In genomic region chr17:61338000-61338864, GRCh38 we compare ENCODE assay signal across 10 cellular contexts.
DNase-seq lines count a peak whose midpoint lies in the region; ATAC-seq and TF ChIP-seq lines count a peak whose summit lies in the region.
"Had no signal": no experiment of that assay in that cellular context is flagged by ENCODE, and none has a peak within 500 bp of the region (broad histone marks: within the 10 kb centered on the region; RNA-seq: fewer than 3 reads in every experiment).

No MANE protein-coding gene starts in this region.

- peaks cover 5 to 48% (median 35%) of the 10 kb centered on the region in 9 donors for H3K4me1 ChIP-seq in heart right ventricle
- peaks cover 0 to 19% of the 10 kb centered on the region in 2 donors for H3K4me1 ChIP-seq in right atrium auricular region
- peaks cover 3 to 4% of the 10 kb centered on the region in 2 donors for H3K4me1 ChIP-seq in aorta (ENCODE audit: control insufficient read depth in 1 of 2, insufficient read depth in 2 of 2, low read length in 2 of 2)

- TF ChIP-seq CTCF in heart right ventricle (IDR thresholded peaks at IDR 0.05) (no peak), right atrium auricular region (IDR thresholded peaks at IDR 0.05) (no peak), GM13976 (IDR thresholded peaks at IDR 0.05; ENCODE audit: borderline replicate concordance, control extremely low read depth, extremely low read depth, insufficient read depth, missing control alignments) (no peak)

- H3K27ac ChIP-seq in heart right ventricle (peak overlapping the region in 8 of 10 donors; percentile 2 to 76 (median 36)), right atrium auricular region (peak overlapping the region in 1 of 2 donors; percentile 36), aorta (ENCODE audit: low read depth in 1 of 2, low read length in 2 of 2) (peak overlapping the region; percentile 46 to 95)

- DNase-seq in heart right ventricle (peak in 1 of 2 donors; percentile 36), right atrium auricular region (ENCODE audit: low spot score) (no peak), amniotic stem cell (lab: John Stamatoyannopoulos, UW) (peak; percentile 82), kidney glomerular epithelial cell (lab: John Stamatoyannopoulos, UW) (peak; percentile 63), aorta (peak in 1 of 2 donors; percentile 62), GM13976 (ENCODE audit: low spot score) (no peak), erythroblast (lab: John Stamatoyannopoulos, UW) (no peak)
- no peak for DNase-seq in activated naive CD4-positive, alpha-beta T cell treated with anti-CD3 and anti-CD28 coated beads, Interleukin-2, amount 50 U/mL, for 16 hours
- DNase-seq: activated CD8-positive, alpha-beta memory T cell treated with anti-CD3 and anti-CD28 coated beads for 24 hours; SHP77 treated with DMSO at 0.1 percent for 48 hours had no signal

- H3K36me3 ChIP-seq in heart right ventricle (no peaks in the 10 kb centered on the region), right atrium auricular region (no peaks in the 10 kb centered on the region), aorta (ENCODE audit: control insufficient read depth in 1 of 2, insufficient read depth in 2 of 2, low read length in 1 of 2) (no peaks in the 10 kb centered on the region)

- H3K4me3 ChIP-seq in heart right ventricle (no peak overlapping the region), right atrium auricular region (no peak overlapping the region), aorta (ENCODE audit: low read length in 2 of 2) (no peak overlapping the region)

- H3K9me3 ChIP-seq in heart right ventricle (no peaks in the 10 kb centered on the region), right atrium auricular region (no peaks in the 10 kb centered on the region), aorta (ENCODE audit: control insufficient read depth, low read length) (no peaks in the 10 kb centered on the region)

- WGBS in heart right ventricle, 2 donors, result 59 to 74% methylated on average over 12 of the region's 12 CpGs
- WGBS in aorta, 2 donors, result 9 to 10% methylated on average over 12 of the region's 12 CpGs

- peak in 6 of 8 donors; percentile 37 to 71 (median 49) for ATAC-seq in heart right ventricle
- peak; percentile 30 for ATAC-seq in aorta (ENCODE audit: low FRiP score)

- intact Hi-C loops in heart right ventricle (cut with DNase I) (loop anchor here in 1 of 10 donors (5.0 kb wide), 3 partner anchors 39 to 331 kb away; no protein-coding TSS in a partner anchor), aorta (cut with DNase I) (loop anchor here in 1 of 2 donors (5.0 kb wide), 1 partner anchor 76 kb away; no protein-coding TSS in a partner anchor)

- in situ Hi-C loops in GM13976 (cut with MboI; ENCODE audit: low sequenced_read_pairs, unreplicated experiment), result no loop called here

- H3K27me3 ChIP-seq in heart right ventricle (peaks cover 0 to 3% (median 0%) of the 10 kb centered on the region in 7 donors), right atrium auricular region (no peaks in the 10 kb centered on the region), aorta (ENCODE audit: control insufficient read depth in 1 of 2, insufficient read depth in 2 of 2, low read length in 1 of 2) (no peaks in the 10 kb centered on the region)

- TF ChIP-seq POLR2A in erythroblast (IDR thresholded peaks at IDR 0.05; ENCODE audit: low read length), result no peak

Comparison
In these comparisons a context has a peak if more than half of its experiments do, and no peak if none do; other contexts are left out.
1. DNase-seq: peak in amniotic stem cell (single experiment) and kidney glomerular epithelial cell (single experiment); none in right atrium auricular region (single experiment), activated naive CD4-positive, alpha-beta T cell treated with anti-CD3 and anti-CD28 coated beads, Interleukin-2, amount 50 U/mL, for 16 hours (single experiment), GM13976 (single experiment) and erythroblast (0 of 2).